1 cellular context compared by ENCODE assay signal in genomic region chr16:69762843-69763556, GRCh38.
A peak's percentile ranks its signal among the peaks of the same experiment; 100 is the strongest.
TF ChIP-seq lines count a peak whose summit lies in the region.

No MANE protein-coding gene starts in this region.

TF ChIP-seq in GM12878, 131 proteins besides CTCF, POLR2A, EP300 and RAD21:
- TF ChIP-seq KLF5 (IDR thresholded peaks at IDR 0.05; ENCODE audit: partially characterized antibody) (no peak), NR2C1 (IDR thresholded peaks at IDR 0.05) (no peak), EZH2 (IDR thresholded peaks at IDR 0.05; ENCODE audit: borderline replicate concordance, control insufficient read depth, low read depth, low read length) (no peak), ZZZ3 (IDR thresholded peaks at IDR 0.05; ENCODE audit: control insufficient read depth, insufficient read length, low read depth) (no peak), TCF7 (IDR thresholded peaks at IDR 0.05; ENCODE audit: borderline replicate concordance) (no peak), ASH2L (IDR thresholded peaks at IDR 0.05; ENCODE audit: borderline replicate concordance, low read depth) (no peak), YY1 (IDR thresholded peaks at IDR 0.05; ENCODE audit: low read depth, low read length) (no peak), RFX5 (IDR thresholded peaks at IDR 0.05; ENCODE audit: low read depth, low read length) (no peak)
- TF ChIP-seq, protein P1, sequence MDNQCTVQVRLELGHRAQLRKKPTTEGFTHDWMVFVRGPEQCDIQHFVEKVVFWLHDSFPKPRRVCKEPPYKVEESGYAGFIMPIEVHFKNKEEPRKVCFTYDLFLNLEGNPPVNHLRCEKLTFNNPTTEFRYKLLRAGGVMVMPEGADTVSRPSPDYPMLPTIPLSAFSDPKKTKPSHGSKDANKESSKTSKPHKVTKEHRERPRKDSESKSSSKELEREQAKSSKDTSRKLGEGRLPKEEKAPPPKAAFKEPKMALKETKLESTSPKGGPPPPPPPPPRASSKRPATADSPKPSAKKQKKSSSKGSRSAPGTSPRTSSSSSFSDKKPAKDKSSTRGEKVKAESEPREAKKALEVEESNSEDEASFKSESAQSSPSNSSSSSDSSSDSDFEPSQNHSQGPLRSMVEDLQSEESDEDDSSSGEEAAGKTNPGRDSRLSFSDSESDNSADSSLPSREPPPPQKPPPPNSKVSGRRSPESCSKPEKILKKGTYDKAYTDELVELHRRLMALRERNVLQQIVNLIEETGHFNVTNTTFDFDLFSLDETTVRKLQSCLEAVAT (IDR thresholded peaks at IDR 0.05) = peak; percentile 64; the same call in 1 of the 2 replicates
- TF ChIP-seq, protein P2, sequence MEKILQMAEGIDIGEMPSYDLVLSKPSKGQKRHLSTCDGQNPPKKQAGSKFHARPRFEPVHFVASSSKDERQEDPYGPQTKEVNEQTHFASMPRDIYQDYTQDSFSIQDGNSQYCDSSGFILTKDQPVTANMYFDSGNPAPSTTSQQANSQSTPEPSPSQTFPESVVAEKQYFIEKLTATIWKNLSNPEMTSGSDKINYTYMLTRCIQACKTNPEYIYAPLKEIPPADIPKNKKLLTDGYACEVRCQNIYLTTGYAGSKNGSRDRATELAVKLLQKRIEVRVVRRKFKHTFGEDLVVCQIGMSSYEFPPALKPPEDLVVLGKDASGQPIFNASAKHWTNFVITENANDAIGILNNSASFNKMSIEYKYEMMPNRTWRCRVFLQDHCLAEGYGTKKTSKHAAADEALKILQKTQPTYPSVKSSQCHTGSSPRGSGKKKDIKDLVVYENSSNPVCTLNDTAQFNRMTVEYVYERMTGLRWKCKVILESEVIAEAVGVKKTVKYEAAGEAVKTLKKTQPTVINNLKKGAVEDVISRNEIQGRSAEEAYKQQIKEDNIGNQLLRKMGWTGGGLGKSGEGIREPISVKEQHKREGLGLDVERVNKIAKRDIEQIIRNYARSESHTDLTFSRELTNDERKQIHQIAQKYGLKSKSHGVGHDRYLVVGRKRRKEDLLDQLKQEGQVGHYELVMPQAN (conservative IDR thresholded peaks at IDR 0.05) = 0 out of 2 replicates have a peak, but pooled peaks have one; percentile 8
- TF ChIP-seq, protein P3, sequence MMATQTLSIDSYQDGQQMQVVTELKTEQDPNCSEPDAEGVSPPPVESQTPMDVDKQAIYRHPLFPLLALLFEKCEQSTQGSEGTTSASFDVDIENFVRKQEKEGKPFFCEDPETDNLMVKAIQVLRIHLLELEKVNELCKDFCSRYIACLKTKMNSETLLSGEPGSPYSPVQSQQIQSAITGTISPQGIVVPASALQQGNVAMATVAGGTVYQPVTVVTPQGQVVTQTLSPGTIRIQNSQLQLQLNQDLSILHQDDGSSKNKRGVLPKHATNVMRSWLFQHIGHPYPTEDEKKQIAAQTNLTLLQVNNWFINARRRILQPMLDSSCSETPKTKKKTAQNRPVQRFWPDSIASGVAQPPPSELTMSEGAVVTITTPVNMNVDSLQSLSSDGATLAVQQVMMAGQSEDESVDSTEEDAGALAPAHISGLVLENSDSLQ (IDR thresholded peaks at IDR 0.05) = no peak
TF ChIP-seq in GM12878: peak in this region for 2.
